ENCODE assay signal across 11 cellular contexts in the genomic region with DNA sequence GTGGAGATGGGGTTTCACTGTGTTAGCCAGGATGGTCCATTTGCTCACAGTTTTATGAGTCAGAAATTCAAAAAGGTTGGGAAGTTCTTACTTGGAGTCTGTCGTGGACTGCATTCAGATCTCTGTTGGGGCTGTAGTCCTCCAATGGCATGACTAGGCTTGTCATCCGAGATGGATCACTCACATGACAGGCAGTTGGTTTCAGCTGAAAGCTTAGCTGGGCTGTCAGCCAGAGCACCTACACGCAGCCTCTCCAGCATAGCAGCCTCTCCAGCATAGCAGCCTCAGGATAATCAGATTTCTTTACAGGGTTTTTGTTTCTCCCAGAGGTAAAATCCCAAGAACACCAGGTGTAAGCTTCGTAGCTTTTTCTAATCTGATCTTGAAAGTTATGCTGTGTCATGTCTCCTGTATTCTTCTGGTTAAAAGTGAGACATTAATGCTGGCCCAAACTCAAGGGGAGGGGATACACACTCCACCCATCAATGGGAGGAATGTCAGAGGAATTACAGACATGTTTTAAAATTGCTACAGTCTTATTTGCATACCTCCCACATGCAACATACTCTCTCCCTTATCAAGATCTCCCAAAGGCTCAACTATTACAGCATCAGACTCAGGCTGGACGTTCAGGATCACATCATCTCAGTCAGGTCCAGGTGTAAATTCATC. TPM values are rescaled to one million over a fixed set of nuclear protein-coding genes. Genes with fewer than 3 reads are reported as not detected.
A peak's percentile ranks its signal among the peaks of the same experiment; 100 is the strongest.
DNase-seq lines count a peak whose midpoint lies in the region; ATAC-seq and TF ChIP-seq lines count a peak whose summit lies in the region.
"Had no signal": no experiment of that assay in that cellular context is flagged by ENCODE, and none has a peak within 500 bp of the region (broad histone marks: within the 10 kb centered on the region; RNA-seq: fewer than 3 reads in every experiment).

No MANE protein-coding gene starts in this region.

- DNase-seq in Ammon's horn (ENCODE audit: low spot score): peak; percentile 15
- DNase-seq in NCI-H1694 treated with DMSO at 0.1 percent for 48 hours (lab: John Stamatoyannopoulos, UW): peak; percentile 7
- peak; percentile 31 for DNase-seq in amniotic stem cell (lab: John Stamatoyannopoulos, UW)
- peak in 1 of 2 donors; percentile 46 for DNase-seq in left lung
- DNase-seq in activated naive CD4-positive, alpha-beta T cell treated with Interleukin-2 at 50 U/mL for 16 hours: no peak
- DNase-seq: activated naive CD8-positive, alpha-beta T cell treated with anti-CD3 and anti-CD28 coated beads, Interleukin-2, amount 50 U/mL, for 24 hours had no signal

- no peaks in the 10 kb centered on the region for H3K9me3 ChIP-seq in left lung

- H3K36me3 ChIP-seq in left lung: no peaks in the 10 kb centered on the region

- no peak overlapping the region for H3K27ac ChIP-seq in left lung

- peak; percentile 91 for ATAC-seq in left lung
- no peak for ATAC-seq in GM19467 (IDR thresholded peaks at IDR 0.05; ENCODE audit: unreplicated experiment)
- no peak for ATAC-seq in GM19397 (IDR thresholded peaks at IDR 0.05; ENCODE audit: unreplicated experiment)
- no peak for ATAC-seq in GM19463 (IDR thresholded peaks at IDR 0.05; ENCODE audit: unreplicated experiment)
- ATAC-seq: activated naive CD8-positive, alpha-beta T cell treated with anti-CD3 and anti-CD28 coated beads, Interleukin-2, amount 50 U/mL, for 24 hours; stimulated activated effector memory CD8-positive, alpha-beta T cell treated with anti-CD3 and anti-CD28 coated beads, Interleukin-12 subunit alpha, Interleukin-12 subunit beta, amount 100 ng/mL, for 72 hours had no signal

- no peak for TF ChIP-seq CTCF in left lung (IDR thresholded peaks at IDR 0.05)

- intact Hi-C loops in left lung (cut with DNase I): no loop called here

- H3K4me1 ChIP-seq in left lung: no peaks in the 10 kb centered on the region

- H3K4me3 ChIP-seq in left lung: no peak overlapping the region

- no peaks in the 10 kb centered on the region for H3K27me3 ChIP-seq in left lung

RNA-seq across cellular contexts. Expression of a gene that starts 31.6 kb away (rescaled TPM):
- 100 to 1,000 TPM in 1 of 2 donors, 10 to 100 TPM in 1; 80.0 to 236 TPM for total RNA-seq in left lung
- total RNA-seq: pulmonary artery endothelial cell had no signal
